In genomic region chr6:132464538-132465256, GRCh38 we compare ENCODE assay signal across 1 cellular context.
TF ChIP-seq lines count a peak whose summit lies in the region.

No MANE protein-coding gene starts in this region.

TF ChIP-seq in A549, 52 proteins besides CTCF, POLR2A, EP300 and RAD21 (continued from another document):
- TF ChIP-seq REST (IDR thresholded peaks at IDR 0.05), result no peak
- no peak for TF ChIP-seq JUN (IDR thresholded peaks at IDR 0.05)
- TF ChIP-seq MAFK (IDR thresholded peaks at IDR 0.05; ENCODE audit: partially characterized antibody), result no peak
- no peak for TF ChIP-seq NPAS2 (CRISPR knock-in tag; IDR thresholded peaks at IDR 0.05; ENCODE audit: borderline replicate concordance)
- no peak for TF ChIP-seq MAX (IDR thresholded peaks at IDR 0.05)
- no peak for TF ChIP-seq MYC (IDR thresholded peaks at IDR 0.05; ENCODE audit: borderline replicate concordance, low read length)
- no peak for TF ChIP-seq HOXB5 (CRISPR knock-in tag; IDR thresholded peaks at IDR 0.05)
- TF ChIP-seq ZFP36 (IDR thresholded peaks at IDR 0.05; ENCODE audit: borderline replicate concordance, partially characterized antibody), result no peak
- TF ChIP-seq ZSCAN20 (CRISPR knock-in tag; IDR thresholded peaks at IDR 0.05), result no peak
